Comparison of ENCODE assay signal across 26 cellular contexts in the genomic region with DNA sequence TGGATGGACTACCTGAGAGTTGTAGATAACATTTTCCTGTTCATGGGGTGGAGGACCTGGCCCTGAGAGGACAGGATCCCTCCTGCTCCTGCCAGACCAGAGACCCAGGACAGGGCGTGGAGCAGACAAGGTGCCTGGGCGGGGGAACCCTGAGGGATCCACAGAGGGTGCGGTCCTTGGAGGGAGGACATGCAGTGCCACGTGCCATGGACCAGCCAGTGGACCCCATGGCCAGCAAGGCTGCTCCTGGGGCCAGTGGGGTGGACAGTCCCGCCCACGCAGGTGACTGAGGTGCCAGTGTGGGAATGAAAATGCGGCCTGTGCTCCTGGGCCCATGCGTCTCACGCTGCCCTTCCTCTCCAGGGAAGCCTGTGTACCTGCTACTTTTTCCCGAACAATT. TPM values are rescaled to one million over a fixed set of nuclear protein-coding genes. Genes with fewer than 3 reads are reported as not detected.
A peak's percentile ranks its signal among the peaks of the same experiment; 100 is the strongest.
DNase-seq lines count a peak whose midpoint lies in the region; ATAC-seq and TF ChIP-seq lines count a peak whose summit lies in the region.
"Had no signal": no experiment of that assay in that cellular context is flagged by ENCODE, and none has a peak within 500 bp of the region (broad histone marks: within the 10 kb centered on the region; RNA-seq: fewer than 3 reads in every experiment).

No MANE protein-coding gene starts in this region.

- H3K9ac ChIP-seq in H9 (ENCODE audit: extremely low read depth, insufficient read length, low read length) (no peak overlapping the region), SK-N-SH (no peak overlapping the region)

- H2AFZ ChIP-seq in H9 (ENCODE audit: low read length): no peak overlapping the region
- H2AFZ ChIP-seq in SK-N-SH (ENCODE audit: low read depth): no peak overlapping the region

- H3K4ac ChIP-seq in H9 (ENCODE audit: low read depth, low read length): no peak overlapping the region

- peaks cover 6% of the 10 kb centered on the region for H3K23me2 ChIP-seq in H9 (ENCODE audit: insufficient read length, low read depth, low read length, poor library complexity, severe bottlenecking)

- no peak overlapping the region; the same call in 1 of the 2 replicates for H3K14ac ChIP-seq in H9 (ENCODE audit: insufficient read depth, low read length)

- H3K4me3 ChIP-seq in SK-N-SH (ENCODE audit: low read depth in 2 of 2, low read length in 1 of 2): no peak overlapping the region
- H3K4me3 ChIP-seq: ascending aorta, gastrocnemius medialis, left ventricle myocardium inferior had no signal

- H4K5ac ChIP-seq in H9 (ENCODE audit: insufficient read length, low read depth, low read length): no peak overlapping the region

- H3K79me2 ChIP-seq in H9 (ENCODE audit: insufficient read depth, low read length) (peaks cover 5% of the 10 kb centered on the region; the same call in 1 of the 2 replicates), SK-N-SH (ENCODE audit: insufficient read depth) (peaks cover 85% of the 10 kb centered on the region)

- no peaks in the 10 kb centered on the region for H3K4me1 ChIP-seq in H9 (ENCODE audit: insufficient read depth, low read length)
- peaks cover 0 to 20% of the 10 kb centered on the region in 2 experiments; a peak in 2 of 4 replicates for H3K4me1 ChIP-seq in SK-N-SH (ENCODE audit: control insufficient read depth in 1 of 2, insufficient read depth in 2 of 2, low read depth in 1 of 2, low read length in 1 of 2)
- no peaks in the 10 kb centered on the region for H3K4me1 ChIP-seq in foreskin keratinocyte

- WGBS in H9 (ENCODE audit: extremely low coverage, insufficient read length, low lambda C conversion rate): no CpG with 5 or more reads among the region's 10 CpGs
- 88% methylated on average over 10 of the region's 10 CpGs for WGBS in SK-N-SH (ENCODE audit: low lambda C conversion rate)

- H2BK5ac ChIP-seq in H9 (ENCODE audit: insufficient read length, low read length): no peak overlapping the region

- no peak overlapping the region for H4K8ac ChIP-seq in H9 (replicated peaks; ENCODE audit: insufficient read length, low read depth, low read length)

- peaks cover 11% of the 10 kb centered on the region for H3K79me1 ChIP-seq in H9 (ENCODE audit: insufficient read depth, low read depth, low read length, poor library complexity, severe bottlenecking)

- H4K20me1 ChIP-seq in H9 (ENCODE audit: control insufficient read depth, insufficient read depth, insufficient read length) (peaks cover 2% of the 10 kb centered on the region), SK-N-SH (ENCODE audit: insufficient read depth) (peaks cover 35% of the 10 kb centered on the region)

- no peaks in the 10 kb centered on the region for H3K9me3 Mint-ChIP-seq in CD14-positive monocyte
- no peaks in the 10 kb centered on the region for H3K9me3 Mint-ChIP-seq in H9
- no peaks in the 10 kb centered on the region for H3K9me3 Mint-ChIP-seq in dendritic cell treated with granulocyte-macrophage colony-stimulating factor and Interleukin-4, amounts not matched to agents 40 ng/mL and 50 ng/mL, for 4 days
- H3K9me3 Mint-ChIP-seq in progenitor cell of endocrine pancreas (ENCODE audit: low read depth): no peaks in the 10 kb centered on the region
- H3K9me3 Mint-ChIP-seq: mesothelial cell of epicardium, natural killer cell had no signal

- intact Hi-C loops in CD14-positive monocyte (cut with micrococcal nuclease): no loop called here
- intact Hi-C loops in dendritic cell treated with granulocyte-macrophage colony-stimulating factor and Interleukin-4, amounts not matched to agents 40 ng/mL and 50 ng/mL, for 4 days (cut with micrococcal nuclease): no loop called here

- H3K27me3 ChIP-seq in H9 (ENCODE audit: insufficient read depth, low read length) (no peaks in the 10 kb centered on the region), SK-N-SH (ENCODE audit: insufficient read depth) (no peaks in the 10 kb centered on the region), foreskin keratinocyte (no peaks in the 10 kb centered on the region)
- H3K27me3 ChIP-seq: ascending aorta, gastrocnemius medialis had no signal

- no peak overlapping the region for H3K23ac ChIP-seq in H9 (ENCODE audit: insufficient read length, low read depth, low read length)

- H2BK120ac ChIP-seq in H9 (ENCODE audit: low read depth, low read length, poor library complexity, severe bottlenecking): no peak overlapping the region

- H3K56ac ChIP-seq in H9 (ENCODE audit: insufficient read length, low read depth, low read length): no peak overlapping the region

- DNase-seq in CD14-positive monocyte (ENCODE audit: low spot score) (no peak), H9 (no peak), progenitor cell of endocrine pancreas (ENCODE audit: low spot score, unreplicated experiment) (no peak), SIG-M5 treated with dmso at 0.1 percent for 504 hours (lab: John Stamatoyannopoulos, UW; ENCODE audit: unreplicated experiment) (no peak), SK-N-SH (no peak), foreskin keratinocyte (no peak)
- DNase-seq: activated CD4-positive, alpha-beta T cell treated with anti-CD3 and anti-CD28 coated beads, Interleukin-2, amount 50 U/mL, for 1 hour; activated CD8-positive, alpha-beta memory T cell treated with anti-CD3 and anti-CD28 coated beads, Interleukin-2, amount 50 U/mL, for 48 hours; cerebellar nuclear complex; DMS79 treated with DMSO at 0.1 percent for 48 hours; effector CD8-positive, alpha-beta T cell; gastrocnemius medialis; hypothalamus; left ventricle myocardium inferior; natural killer cell; NCI-H1105 treated with DMSO at 0.1 percent for 48 hours; NCI-H2081; NCI-H446; posterior cingulate gyrus; SIG-M5; substantia nigra had no signal

- CTCF ChIA-PET in SK-N-SH (lab: Yijun Ruan, JAX): interaction anchor here (1.0 kb wide), 1 partner anchor 13 kb away, joined by 5 read pairs; no protein-coding TSS in a partner anchor

- H3K4me3 Mint-ChIP-seq in CD14-positive monocyte: no peak overlapping the region
- no peak overlapping the region for H3K4me3 Mint-ChIP-seq in H9
- H3K4me3 Mint-ChIP-seq in dendritic cell treated with granulocyte-macrophage colony-stimulating factor and Interleukin-4, amounts not matched to agents 40 ng/mL and 50 ng/mL, for 4 days: no peak overlapping the region
- no peak overlapping the region for H3K4me3 Mint-ChIP-seq in progenitor cell of endocrine pancreas (ENCODE audit: low read depth)
- H3K4me3 Mint-ChIP-seq: mesothelial cell of epicardium, natural killer cell had no signal

- peaks cover 9% of the 10 kb centered on the region for H3F3A ChIP-seq in SK-N-SH (replicated peaks; ENCODE audit: insufficient read depth)

- H3K4me2 ChIP-seq in H9 (ENCODE audit: insufficient read depth, insufficient read length, low read length) (no peak overlapping the region), SK-N-SH (no peak overlapping the region)

- no peak overlapping the region for H2BK12ac ChIP-seq in H9 (ENCODE audit: insufficient read length, low read depth, low read length)

- H3K36me3 ChIP-seq in SK-N-SH (replicated peaks in 1 of 2; ENCODE audit: control insufficient read depth in 1 of 2, insufficient read depth in 2 of 2, low read length in 1 of 2): peaks cover 26 to 68% of the 10 kb centered on the region in 2 experiments

- H3K9me2 ChIP-seq in SK-N-SH: no peaks in the 10 kb centered on the region

- no peak overlapping the region for H3K18ac ChIP-seq in H9 (ENCODE audit: insufficient read length, low read depth, low read length)

- POLR2A ChIA-PET in SK-N-SH (lab: Yijun Ruan, JAX): no interaction called here

- TF ChIP-seq RAD21 in SK-N-SH (IDR thresholded peaks at IDR 0.05; ENCODE audit: low read length): no peak

- no peak overlapping the region for H3T11ph ChIP-seq in H9 (ENCODE audit: low read length)

- no peak for ATAC-seq in foreskin keratinocyte
- ATAC-seq: esophagus mucosa, gastrocnemius medialis, natural killer cell, sciatic nerve had no signal

- TF ChIP-seq CTCF in CD14-positive monocyte (IDR thresholded peaks at IDR 0.05) (no peak), H9 (conservative IDR thresholded peaks at IDR 0.05) (no peak), progenitor cell of endocrine pancreas (IDR thresholded peaks at IDR 0.05; ENCODE audit: unreplicated experiment) (no peak), SK-N-SH (IDR thresholded peaks at IDR 0.05) (no peak), foreskin keratinocyte (conservative IDR thresholded peaks at IDR 0.05) (no peak)

- TF ChIP-seq EP300 in SK-N-SH (IDR thresholded peaks at IDR 0.05; ENCODE audit: borderline replicate concordance in 1 of 2, low read depth in 1 of 2, low read length in 1 of 2): no peak

- peaks cover 65 to 76% of the 10 kb centered on the region in 2 donors for H3K36me3 Mint-ChIP-seq in CD14-positive monocyte
- peaks cover 8 to 66% (median 64%) of the 10 kb centered on the region in 3 experiments; a peak in 6 of 7 replicates for H3K36me3 Mint-ChIP-seq in H9 (ENCODE audit: insufficient read depth in 1 of 3, low read depth in 3 of 3)
- H3K36me3 Mint-ChIP-seq in dendritic cell treated with granulocyte-macrophage colony-stimulating factor and Interleukin-4, amounts not matched to agents 40 ng/mL and 50 ng/mL, for 4 days (ENCODE audit: low read depth): peaks cover 80% of the 10 kb centered on the region
- peaks cover 12% of the 10 kb centered on the region for H3K36me3 Mint-ChIP-seq in progenitor cell of endocrine pancreas (ENCODE audit: insufficient read depth)
- H3K36me3 Mint-ChIP-seq: natural killer cell had no signal

- H3K27ac ChIP-seq in H9 (ENCODE audit: insufficient read length, low read depth, low read length) (no peak overlapping the region), SK-N-SH (ENCODE audit: low read depth in 2 of 2, low read length in 1 of 2) (no peak overlapping the region), foreskin keratinocyte (no peak overlapping the region)
- H3K27ac ChIP-seq: ascending aorta, gastrocnemius medialis, left ventricle myocardium inferior had no signal

- H4K91ac ChIP-seq in H9 (ENCODE audit: insufficient read length, low read depth, low read length): no peak overlapping the region

- H2AK5ac ChIP-seq in H9 (ENCODE audit: insufficient read length, low read length): no peak overlapping the region

- H3K4me1 Mint-ChIP-seq in CD14-positive monocyte (peaks cover 27% of the 10 kb centered on the region), H9 (peaks cover 6 to 17% of the 10 kb centered on the region in 2 experiments), progenitor cell of endocrine pancreas (ENCODE audit: low read depth) (peaks cover 15% of the 10 kb centered on the region)
- peaks cover 41% of the 10 kb centered on the region for H3K4me1 Mint-ChIP-seq in dendritic cell treated with granulocyte-macrophage colony-stimulating factor and Interleukin-4, amounts not matched to agents 40 ng/mL and 50 ng/mL, for 4 days (ENCODE audit: low read depth)

- H3K9me3 ChIP-seq in H9 (ENCODE audit: control insufficient read depth, low read depth, low read length) (no peaks in the 10 kb centered on the region), SK-N-SH (no peaks in the 10 kb centered on the region)
- H3K9me3 ChIP-seq: ascending aorta, gastrocnemius medialis, left ventricle myocardium inferior had no signal

- H3K27ac Mint-ChIP-seq in CD14-positive monocyte: peak overlapping the region in 5 of 7 donors; percentile 26 to 63 (median 57)
- H3K27ac Mint-ChIP-seq in H9: peak overlapping the region in 2 of 3 experiments; percentile 21 to 77; a peak in 3 of 7 replicates
- H3K27ac Mint-ChIP-seq in dendritic cell treated with granulocyte-macrophage colony-stimulating factor and Interleukin-4, amounts not matched to agents 40 ng/mL and 50 ng/mL, for 4 days: peak overlapping the region; percentile 8
- H3K27ac Mint-ChIP-seq in progenitor cell of endocrine pancreas: peak overlapping the region; percentile 78
- H3K27ac Mint-ChIP-seq: mesothelial cell of epicardium had no signal

- peaks cover 0 to 2% (median 0%) of the 10 kb centered on the region in 3 donors for H3K27me3 Mint-ChIP-seq in CD14-positive monocyte (ENCODE audit: low read depth in 3 of 3)
- H3K27me3 Mint-ChIP-seq in H9 (ENCODE audit: low read depth): no peaks in the 10 kb centered on the region
- H3K27me3 Mint-ChIP-seq in dendritic cell treated with granulocyte-macrophage colony-stimulating factor and Interleukin-4, amounts not matched to agents 40 ng/mL and 50 ng/mL, for 4 days: no peaks in the 10 kb centered on the region
- H3K27me3 Mint-ChIP-seq in progenitor cell of endocrine pancreas: no peaks in the 10 kb centered on the region

- no peak overlapping the region for H2BK20ac ChIP-seq in H9 (ENCODE audit: low read depth, low read length, poor library complexity, severe bottlenecking)

- H2BK15ac ChIP-seq in H9 (ENCODE audit: low read depth, low read length): no peak overlapping the region

RNA-seq across cellular contexts. Expression of a gene that starts 3.6 kb away (rescaled TPM):
- 100 to 1,000 TPM; 193 to 235 TPM for polyA plus RNA-seq in CD14-positive monocyte
- total RNA-seq in H9 (2021): 110 and 118 TPM in 2 replicates
- 93.6 and 99.3 TPM in 2 replicates for total RNA-seq in progenitor cell of endocrine pancreas
- polyA plus RNA-seq in SK-N-SH (2012; rRNA removed): 181 and 189 TPM in 2 replicates
- 176 and 236 TPM in 2 replicates for polyA plus RNA-seq in SK-N-SH (2012; cell fraction: cytosol; rRNA removed)
- 214 and 301 TPM in 2 replicates for polyA plus RNA-seq in SK-N-SH (2012; cell fraction: nucleus; rRNA removed)
- 140 and 161 TPM in 2 replicates for total RNA-seq in foreskin keratinocyte
- 205 and 223 TPM in 2 replicates for polyA plus RNA-seq in foreskin keratinocyte

RNA-seq across cellular contexts. Expression of a gene that starts 3.9 kb away (rescaled TPM):
- polyA plus RNA-seq in CD14-positive monocyte (1 to 10 TPM; 1.5 to 1.7 TPM), SK-N-SH (2012; rRNA removed) (13.7 and 16.3 TPM in 2 replicates), foreskin keratinocyte (2.1 and 2.2 TPM in 2 replicates)
- total RNA-seq in H9 (2021) (12.7 and 14.3 TPM in 2 replicates), progenitor cell of endocrine pancreas (34.0 and 35.3 TPM in 2 replicates), foreskin keratinocyte (5.3 and 5.9 TPM in 2 replicates)
- polyA plus RNA-seq in SK-N-SH (2012; cell fraction: cytosol; rRNA removed): 9.6 and 10.3 TPM in 2 replicates
- 35.5 and 38.1 TPM in 2 replicates for polyA plus RNA-seq in SK-N-SH (2012; cell fraction: nucleus; rRNA removed)

RNA-seq across cellular contexts. Expression of a gene that starts 17.1 kb away (rescaled TPM):
- polyA plus RNA-seq in CD14-positive monocyte (10 to 100 TPM in 1 of 2 donors, 1 to 10 TPM in 1; 8.2 to 10.5 TPM), SK-N-SH (2012; rRNA removed) (25.7 and 28.6 TPM in 2 replicates), foreskin keratinocyte (27.1 and 27.7 TPM in 2 replicates)
- total RNA-seq in H9 (2021) (33.6 and 34.4 TPM in 2 replicates), progenitor cell of endocrine pancreas (27.5 and 27.6 TPM in 2 replicates), foreskin keratinocyte (28.5 and 31.1 TPM in 2 replicates)
- 15.1 and 21.5 TPM in 2 replicates for polyA plus RNA-seq in SK-N-SH (2012; cell fraction: cytosol; rRNA removed)
- 36.3 and 37.8 TPM in 2 replicates for polyA plus RNA-seq in SK-N-SH (2012; cell fraction: nucleus; rRNA removed)

Comparison
In these comparisons a context has a peak if more than half of its experiments do, and no peak if none do; other contexts are left out.
1. H3K27ac Mint-ChIP-seq: peak in every context shown above with its lines; median percentile 78 in progenitor cell of endocrine pancreas; 57 in CD14-positive monocyte; 49 in H9; 8 in dendritic cell treated with granulocyte-macrophage colony-stimulating factor and Interleukin-4, amounts not matched to agents 40 ng/mL and 50 ng/mL, for 4 days.